ENCODE assay signal across 17 cellular contexts in the genomic region with DNA sequence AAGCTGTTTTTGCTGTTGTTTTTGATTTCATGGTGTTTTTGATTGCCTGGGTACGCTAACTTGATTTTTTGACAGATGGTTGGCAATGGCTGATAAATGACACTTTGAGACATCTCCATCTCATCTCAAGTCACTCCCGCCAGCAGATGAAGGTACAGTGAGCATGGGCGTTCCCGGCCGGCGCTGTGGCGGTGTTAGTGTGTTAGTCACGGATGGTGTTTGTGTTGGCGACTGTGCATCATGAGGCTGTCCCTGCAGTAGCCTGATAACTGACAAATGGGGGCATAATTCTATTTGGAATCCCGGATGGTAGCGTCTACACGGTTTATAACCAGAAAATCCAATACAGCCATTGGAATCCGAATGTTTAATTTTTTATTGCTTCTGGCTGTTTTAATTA.
DNase-seq lines count a peak whose midpoint lies in the region; ATAC-seq, FAIRE-seq and TF ChIP-seq lines count a peak whose summit lies in the region.
"Had no signal": no experiment of that assay in that cellular context is flagged by ENCODE, and none has a peak within 500 bp of the region (broad histone marks: within the 10 kb centered on the region; RNA-seq: fewer than 3 reads in every experiment).

No MANE protein-coding gene starts in this region.

- peaks cover 11% of the 10 kb centered on the region for H3K4me1 Mint-ChIP-seq in activated CD8-positive, alpha-beta T cell treated with anti-CD3 and anti-CD28 coated beads, Interleukin-2, amount 10 ng/mL, durations not matched to agents 7 days and 5 days (ENCODE audit: low read depth)
- peaks cover 5% of the 10 kb centered on the region for H3K4me1 Mint-ChIP-seq in activated CD8-positive, alpha-beta T cell treated with anti-CD3 and anti-CD28 coated beads for 36 hours (ENCODE audit: low read depth)

- H3K36me3 ChIP-seq in K562 (ENCODE audit: control insufficient read depth, insufficient read depth, low read length): peaks cover 47% of the 10 kb centered on the region; the same call in 1 of the 3 replicates
- no peaks in the 10 kb centered on the region for H3K36me3 ChIP-seq in GM23248 (ENCODE audit: low read depth)

- no peak overlapping the region for H3K4me3 Mint-ChIP-seq in activated CD8-positive, alpha-beta T cell treated with anti-CD3 and anti-CD28 coated beads, Interleukin-2, amount 10 ng/mL, durations not matched to agents 7 days and 5 days
- H3K4me3 Mint-ChIP-seq in activated CD8-positive, alpha-beta T cell treated with anti-CD3 and anti-CD28 coated beads for 36 hours: no peak overlapping the region
- H3K4me3 Mint-ChIP-seq: CD4-positive, alpha-beta T cell; HFFc6 had no signal

- H3K4me3 ChIP-seq in K562: no peak overlapping the region
- H3K4me3 ChIP-seq in GM23248: no peak overlapping the region
- H3K4me3 ChIP-seq: BLaER1 treated with 17β-estradiol and CSF1 and Interleukin-3, amounts not matched to agents 10 nM and 100 nM had no signal

- H3K27me3 Mint-ChIP-seq in activated CD8-positive, alpha-beta T cell treated with anti-CD3 and anti-CD28 coated beads, Interleukin-2, amount 10 ng/mL, durations not matched to agents 7 days and 5 days (ENCODE audit: low read depth): no peaks in the 10 kb centered on the region
- no peaks in the 10 kb centered on the region for H3K27me3 Mint-ChIP-seq in activated CD8-positive, alpha-beta T cell treated with anti-CD3 and anti-CD28 coated beads for 36 hours
- H3K27me3 Mint-ChIP-seq: CD4-positive, alpha-beta T cell had no signal

- DNase-seq in activated CD8-positive, alpha-beta T cell treated with anti-CD3 and anti-CD28 coated beads, Interleukin-2, amount 10 ng/mL, durations not matched to agents 7 days and 5 days: no peak
- no peak for DNase-seq in activated CD8-positive, alpha-beta T cell treated with anti-CD3 and anti-CD28 coated beads for 36 hours
- no peak for DNase-seq in K562 (ENCODE audit: extremely low read depth in 1 of 4, low spot score in 3 of 4)
- DNase-seq in left colon: no peak
- no peak for DNase-seq in GM23248
- DNase-seq in NCI-H82 treated with DMSO at 0.1 percent for 48 hours (lab: John Stamatoyannopoulos, UW; ENCODE audit: unreplicated experiment): no peak
- DNase-seq: 8988T; CD4-positive, alpha-beta T cell; DMS153; DMS79 treated with DMSO at 0.1 percent for 48 hours; EL; HCEC 1CT; HFFc6 had no signal

- peaks cover 20% of the 10 kb centered on the region for H3K36me3 Mint-ChIP-seq in activated CD8-positive, alpha-beta T cell treated with anti-CD3 and anti-CD28 coated beads, Interleukin-2, amount 10 ng/mL, durations not matched to agents 7 days and 5 days (ENCODE audit: low read depth)
- H3K36me3 Mint-ChIP-seq in activated CD8-positive, alpha-beta T cell treated with anti-CD3 and anti-CD28 coated beads for 36 hours (ENCODE audit: low read depth): peaks cover 7% of the 10 kb centered on the region

- no peak for TF ChIP-seq EP300 in K562 (IDR thresholded peaks at IDR 0.05; ENCODE audit: low read length)

- no peaks in the 10 kb centered on the region for H3F3A ChIP-seq in GM23248 (ENCODE audit: insufficient read depth)

- H3K9me1 ChIP-seq in K562 (ENCODE audit: control insufficient read depth, insufficient read depth, low read length): no peaks in the 10 kb centered on the region

- peak overlapping the region; percentile 20 for H3K27ac Mint-ChIP-seq in activated CD8-positive, alpha-beta T cell treated with anti-CD3 and anti-CD28 coated beads, Interleukin-2, amount 10 ng/mL, durations not matched to agents 7 days and 5 days
- no peak overlapping the region for H3K27ac Mint-ChIP-seq in activated CD8-positive, alpha-beta T cell treated with anti-CD3 and anti-CD28 coated beads for 36 hours
- H3K27ac Mint-ChIP-seq: CD4-positive, alpha-beta T cell; HFFc6 had no signal

- no peak for ATAC-seq in activated CD8-positive, alpha-beta T cell treated with anti-CD3 and anti-CD28 coated beads, Interleukin-2, amount 10 ng/mL, durations not matched to agents 7 days and 5 days
- ATAC-seq in activated CD8-positive, alpha-beta T cell treated with anti-CD3 and anti-CD28 coated beads for 36 hours: no peak
- ATAC-seq in K562 (no peak), left colon (peak; percentile 20), GM18867 (IDR thresholded peaks at IDR 0.05; ENCODE audit: unreplicated experiment) (no peak)

- TF ChIP-seq CTCF in activated CD8-positive, alpha-beta T cell treated with anti-CD3 and anti-CD28 coated beads for 36 hours (IDR thresholded peaks at IDR 0.05): no peak
- no peak for TF ChIP-seq CTCF in K562 (IDR thresholded peaks at IDR 0.05 in 2 of 3, conservative IDR thresholded peaks at IDR 0.05 in 1 of 3; ENCODE audit: insufficient read depth in 2 of 3, low read depth in 1 of 3, low read length in 3 of 3)

- H3K9me3 ChIP-seq in K562 (replicated peaks; ENCODE audit: control insufficient read depth, insufficient read depth, low read depth, low read length) (no peaks in the 10 kb centered on the region), GM23248 (ENCODE audit: low read depth) (no peaks in the 10 kb centered on the region)
- H3K9me3 ChIP-seq: BLaER1 treated with 17β-estradiol and CSF1 and Interleukin-3, amounts not matched to agents 10 nM and 100 nM had no signal

- no peak for TF ChIP-seq POLR2A in K562 (conservative IDR thresholded peaks at IDR 0.05)

- no peaks in the 10 kb centered on the region for H3K79me2 ChIP-seq in K562 (ENCODE audit: control insufficient read depth, insufficient read depth, low read length)
- H3K79me2 ChIP-seq in GM23248 (ENCODE audit: insufficient read depth): no peaks in the 10 kb centered on the region

- no peaks in the 10 kb centered on the region for H3K9me2 ChIP-seq in GM23248 (ENCODE audit: insufficient read depth)

- in situ Hi-C loops in K562 (cut with MboI): no loop called here
- in situ Hi-C loops in GM23248 (cut with MboI): no loop called here

- H2AFZ ChIP-seq in K562 (ENCODE audit: low read depth, low read length): no peak overlapping the region
- no peak overlapping the region for H2AFZ ChIP-seq in GM23248

- H4K20me1 ChIP-seq in K562 (replicated peaks; ENCODE audit: control insufficient read depth, insufficient read depth, low read length) (no peaks in the 10 kb centered on the region), GM23248 (ENCODE audit: insufficient read depth) (no peaks in the 10 kb centered on the region)

- intact Hi-C loops in activated CD8-positive, alpha-beta T cell treated with anti-CD3 and anti-CD28 coated beads for 36 hours (cut with micrococcal nuclease): no loop called here
- intact Hi-C loops in K562 (cut with micrococcal nuclease) (no loop called here), left colon (cut with DNase I, micrococcal nuclease) (no loop called here)

- H3K9ac ChIP-seq in K562 (ENCODE audit: insufficient read depth in 1 of 2, low read depth in 2 of 2, low read length in 2 of 2) (no peak overlapping the region), GM23248 (no peak overlapping the region)

- no TSS peak for BruUV-seq in K562 (replicated peaks; lab: Mats Ljungman, UMichigan)

- POLR2A ChIA-PET in activated CD8-positive, alpha-beta T cell treated with anti-CD3 and anti-CD28 coated beads, Interleukin-2, amount 10 ng/mL, durations not matched to agents 7 days and 5 days (lab: Charles Lee): no interaction called here
- POLR2A ChIA-PET in activated CD8-positive, alpha-beta T cell treated with anti-CD3 and anti-CD28 coated beads for 36 hours (lab: Charles Lee): no interaction called here
- POLR2A ChIA-PET in K562 (lab: Yijun Ruan, JAX): no interaction called here

- H3K4me1 ChIP-seq in K562 (replicated peaks in 1 of 2; ENCODE audit: control insufficient read depth in 2 of 2, insufficient read depth in 2 of 2, low read length in 2 of 2) (peaks cover 0 to 9% of the 10 kb centered on the region in 2 experiments; a peak in 1 of 5 replicates), GM23248 (ENCODE audit: insufficient read depth) (no peaks in the 10 kb centered on the region)

- FAIRE-seq in K562 (lab: Jason Lieb, UNC): peak; percentile 44
- FAIRE-seq: G401.6, GM12891 had no signal

- TF ChIP-seq RAD21 in K562 (CRISPR knock-in tag; conservative IDR thresholded peaks at IDR 0.05 in 1 of 2, IDR thresholded peaks at IDR 0.05 in 1 of 2): no peak

- CTCF ChIA-PET in activated CD8-positive, alpha-beta T cell treated with anti-CD3 and anti-CD28 coated beads, Interleukin-2, amount 10 ng/mL, durations not matched to agents 7 days and 5 days (lab: Charles Lee): interaction anchor here (1.6 kb wide), 1 partner anchor 36 kb away, joined by 3 read pairs; no protein-coding TSS in a partner anchor
- CTCF ChIA-PET in activated CD8-positive, alpha-beta T cell treated with anti-CD3 and anti-CD28 coated beads for 36 hours (lab: Charles Lee): no interaction called here
- CTCF ChIA-PET in K562 (lab: Yijun Ruan, JAX; ENCODE audit: low intra/inter-chr PET ratio): no interaction called here

- WGBS in K562 (ENCODE audit: insufficient coverage, low coverage, missing lambda C conversion rate): 87% methylated on average over 13 of the region's 13 CpGs
- WGBS in GM23248 (ENCODE audit: low coverage in 1 of 2, low lambda C conversion rate in 2 of 2, missing lambda C conversion rate in 2 of 2), 2 experiments: 94 to 96% methylated on average over 13 of the region's 13 CpGs

- H3K9me3 Mint-ChIP-seq in activated CD8-positive, alpha-beta T cell treated with anti-CD3 and anti-CD28 coated beads, Interleukin-2, amount 10 ng/mL, durations not matched to agents 7 days and 5 days (ENCODE audit: insufficient read depth): no peaks in the 10 kb centered on the region
- H3K9me3 Mint-ChIP-seq in activated CD8-positive, alpha-beta T cell treated with anti-CD3 and anti-CD28 coated beads for 36 hours: no peaks in the 10 kb centered on the region
- H3K9me3 Mint-ChIP-seq: CD4-positive, alpha-beta T cell; HFFc6 had no signal

- H3K4me2 ChIP-seq in K562 (ENCODE audit: insufficient read depth, low read length) (no peak overlapping the region), GM23248 (ENCODE audit: unreplicated experiment) (no peak overlapping the region)

- H3K27ac ChIP-seq in K562 (ENCODE audit: extremely low read depth, low read depth, low read length) (no peak overlapping the region), GM23248 (no peak overlapping the region)

- H3K27me3 ChIP-seq in K562 (ENCODE audit: control insufficient read depth in 2 of 2, insufficient read depth in 2 of 2, low read length in 2 of 2) (no peaks in the 10 kb centered on the region), GM23248 (replicated peaks; ENCODE audit: insufficient read depth) (no peaks in the 10 kb centered on the region)
- H3K27me3 ChIP-seq: BLaER1 treated with 17β-estradiol and CSF1 and Interleukin-3, amounts not matched to agents 10 nM and 100 nM had no signal

TF ChIP-seq in K562, 482 proteins besides CTCF, POLR2A, EP300 and RAD21 (continues in another document):
- TF ChIP-seq MLX (CRISPR knock-in tag; conservative IDR thresholded peaks at IDR 0.05): no peak
- TF ChIP-seq CHD2 (IDR thresholded peaks at IDR 0.05; ENCODE audit: low read depth, low read length): no peak
- TF ChIP-seq MTF1 (CRISPR knock-in tag; IDR thresholded peaks at IDR 0.05; ENCODE audit: borderline replicate concordance): no peak
- no peak for TF ChIP-seq SOX6 (IDR thresholded peaks at IDR 0.05)
